Comparison of ENCODE assay signal across 8 cellular contexts in genomic region chr12:7190268-7191055, GRCh38. TPM values are rescaled to one million over a fixed set of nuclear protein-coding genes. Genes with fewer than 3 reads are reported as not detected.
A peak's percentile ranks its signal among the peaks of the same experiment; 100 is the strongest.
DNase-seq lines count a peak whose midpoint lies in the region; ATAC-seq and TF ChIP-seq lines count a peak whose summit lies in the region.

No MANE protein-coding gene starts in this region.

- no peaks in the 10 kb centered on the region for H3K27me3 Mint-ChIP-seq in activated T-cell treated with anti-CD3 and anti-CD28 coated beads, Interleukin-2, amount 50 U/mL, for 4 hours (ENCODE audit: low read depth)
- no peaks in the 10 kb centered on the region for H3K27me3 Mint-ChIP-seq in neural progenitor cell (ENCODE audit: insufficient read depth, low read depth)

- no peak overlapping the region for H3K9ac ChIP-seq in neural progenitor cell

- H3K4me2 ChIP-seq in neural progenitor cell, result peak overlapping the region; percentile 96

- H3K36me3 ChIP-seq in KOPT-K1 (ENCODE audit: insufficient read depth, low read length) (peaks cover 43% of the 10 kb centered on the region), neural progenitor cell (no peaks in the 10 kb centered on the region)

- no peaks in the 10 kb centered on the region for H3K27me3 ChIP-seq in foreskin keratinocyte
- H3K27me3 ChIP-seq in neural progenitor cell, result no peaks in the 10 kb centered on the region

- no peak for DNase-seq in GM12864 (ENCODE audit: low read depth)
- no peak for DNase-seq in activated T-cell treated with anti-CD3 and anti-CD28 coated beads, Interleukin-2, amount 50 U/mL, for 4 hours
- peak in 1 of 2 donors; percentile 6 for DNase-seq in foreskin keratinocyte
- DNase-seq in neural progenitor cell (ENCODE audit: low spot score), result peak; percentile 63
- DNase-seq in NCI-H526 treated with DMSO at 0.1 percent for 48 hours (lab: John Stamatoyannopoulos, UW), result no peak
- no peak for DNase-seq in activated CD4-positive, CD25-positive, alpha-beta regulatory T cell (lab: John Stamatoyannopoulos, UW)

- H4K20me1 ChIP-seq in neural progenitor cell (ENCODE audit: low read depth), result peaks cover 5% of the 10 kb centered on the region

- peaks cover 3% of the 10 kb centered on the region for H3K4me1 ChIP-seq in foreskin keratinocyte
- H3K4me1 ChIP-seq in neural progenitor cell, result peaks cover 11% of the 10 kb centered on the region

- ATAC-seq in activated T-cell treated with anti-CD3 and anti-CD28 coated beads, Interleukin-2, amount 50 U/mL, for 4 hours, result no peak
- ATAC-seq in foreskin keratinocyte (peak; percentile 3), HG03521 (IDR thresholded peaks at IDR 0.05; ENCODE audit: unreplicated experiment) (no peak)

- peak overlapping the region; percentile 89 for H3K4me3 Mint-ChIP-seq in activated T-cell treated with anti-CD3 and anti-CD28 coated beads, Interleukin-2, amount 50 U/mL, for 4 hours
- H3K4me3 Mint-ChIP-seq in neural progenitor cell, result peak overlapping the region; percentile 94

- no peaks in the 10 kb centered on the region for H3K9me3 ChIP-seq in KOPT-K1 (ENCODE audit: insufficient read depth, low read length, poor library complexity, severe bottlenecking)
- no peaks in the 10 kb centered on the region for H3K9me3 ChIP-seq in neural progenitor cell (ENCODE audit: low read depth)

- no peak overlapping the region for H2AFZ ChIP-seq in neural progenitor cell (replicated peaks)

- peaks cover 47% of the 10 kb centered on the region for H3K4me1 Mint-ChIP-seq in activated T-cell treated with anti-CD3 and anti-CD28 coated beads, Interleukin-2, amount 50 U/mL, for 4 hours (ENCODE audit: low read depth)
- H3K4me1 Mint-ChIP-seq in neural progenitor cell, result peaks cover 31% of the 10 kb centered on the region

- H3F3A ChIP-seq in neural progenitor cell (ENCODE audit: low read depth), result peaks cover 23% of the 10 kb centered on the region

- H3K27ac Mint-ChIP-seq in neural progenitor cell, result no peak overlapping the region

- peak overlapping the region; percentile 96 for H3K27ac ChIP-seq in KOPT-K1 (ENCODE audit: low read depth, low read length, poor library complexity, severe bottlenecking)
- H3K27ac ChIP-seq in foreskin keratinocyte, result no peak overlapping the region
- no peak overlapping the region for H3K27ac ChIP-seq in neural progenitor cell

- no peaks in the 10 kb centered on the region for H3K9me3 Mint-ChIP-seq in activated T-cell treated with anti-CD3 and anti-CD28 coated beads, Interleukin-2, amount 50 U/mL, for 4 hours
- H3K9me3 Mint-ChIP-seq in neural progenitor cell, result no peaks in the 10 kb centered on the region

- H3K79me2 ChIP-seq in neural progenitor cell (ENCODE audit: low read depth), result peaks cover 21% of the 10 kb centered on the region

- TF ChIP-seq CTCF in GM12864 (IDR thresholded peaks at IDR 0.05; ENCODE audit: low read depth, low read length, missing control alignments) (no peak), foreskin keratinocyte (conservative IDR thresholded peaks at IDR 0.05) (no peak), neural progenitor cell (IDR thresholded peaks at IDR 0.05) (no peak)

- H3K36me3 Mint-ChIP-seq in activated T-cell treated with anti-CD3 and anti-CD28 coated beads, Interleukin-2, amount 50 U/mL, for 4 hours (ENCODE audit: insufficient read depth), result peaks cover 29% of the 10 kb centered on the region
- H3K36me3 Mint-ChIP-seq in neural progenitor cell, result peaks cover 29% of the 10 kb centered on the region

- peak overlapping the region; percentile 82 for H3K4me3 ChIP-seq in GM12864 (ENCODE audit: low read depth, low read length)
- H3K4me3 ChIP-seq in neural progenitor cell, result peak overlapping the region; percentile 72

RNA-seq across cellular contexts. Expression of gene PEX5, which starts 1.0 kb away (rescaled TPM):
- 10 to 100 TPM; 45.9 to 68.0 (median 65.7) TPM for total RNA-seq in activated T-cell treated with anti-CD3 and anti-CD28 coated beads, Interleukin-2, amount 50 U/mL, for 4 hours
- total RNA-seq in foreskin keratinocyte, result 20.1 and 23.3 TPM in 2 replicates
- polyA plus RNA-seq in foreskin keratinocyte, result 10.6 and 12.6 TPM in 2 replicates
- total RNA-seq in neural progenitor cell (ENCODE audit: low replicate concordance), result 20.2 and 46.1 TPM in 2 replicates
